In the genomic region with DNA sequence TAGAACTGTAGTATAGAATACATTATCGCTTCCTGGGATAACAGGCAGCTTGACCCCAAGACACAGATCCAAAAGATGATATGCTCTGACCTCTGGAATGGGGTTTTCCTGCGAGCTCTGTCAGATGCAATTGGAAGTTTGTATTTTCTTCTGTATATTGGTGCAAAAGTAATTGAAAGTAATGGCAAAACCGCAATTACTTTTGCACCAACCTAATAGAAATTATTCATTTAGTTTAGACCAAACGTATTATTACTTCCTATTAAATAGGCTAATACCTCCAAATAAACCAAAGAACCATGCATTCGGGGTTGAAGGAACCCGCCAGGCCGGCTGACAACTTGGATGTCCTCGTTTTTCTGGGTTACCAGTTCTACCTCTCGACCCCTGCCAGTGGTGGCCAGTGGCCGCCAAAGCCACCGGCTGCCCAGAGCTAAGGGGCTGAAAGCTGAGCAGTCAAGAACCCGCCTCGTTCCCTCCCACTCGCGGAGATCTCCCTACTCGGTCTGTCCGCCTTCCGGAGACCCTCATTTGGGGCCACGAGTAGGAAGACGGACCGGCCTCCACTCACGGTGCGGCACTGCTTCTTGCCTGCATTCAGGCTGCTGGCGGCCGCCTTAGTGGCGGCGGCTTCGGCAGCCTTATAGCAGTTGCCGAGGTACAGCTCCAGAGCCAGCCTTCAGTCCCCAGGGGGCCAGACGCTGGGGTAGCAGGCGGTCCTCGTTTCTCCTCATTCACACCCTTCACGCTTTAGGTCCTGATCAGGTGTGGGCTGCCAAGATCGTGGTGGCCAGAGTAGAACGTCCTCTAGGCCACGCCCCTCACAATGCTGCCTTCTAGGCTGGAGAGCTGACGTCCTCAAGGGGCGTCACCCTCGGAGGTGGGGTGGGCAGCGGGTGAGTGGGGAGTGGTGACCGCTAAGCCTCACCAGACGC, we compare ENCODE assay signal across 8 cellular contexts.
DNase-seq lines count a peak whose midpoint lies in the region; ATAC-seq and TF ChIP-seq lines count a peak whose summit lies in the region.

No MANE protein-coding gene starts in this region.

- H3K4me1 ChIP-seq in left lung, result no peaks in the 10 kb centered on the region
- H3K4me1 ChIP-seq in testis, result no peaks in the 10 kb centered on the region

- no peaks in the 10 kb centered on the region for H3K4me1 Mint-ChIP-seq in central memory CD8-positive, alpha-beta T cell

- TF ChIP-seq POLR2A in testis (IDR thresholded peaks at IDR 0.05), result no peak

- peaks cover 2% of the 10 kb centered on the region for H3K36me3 Mint-ChIP-seq in central memory CD8-positive, alpha-beta T cell (ENCODE audit: insufficient read depth)

- H3K27me3 Mint-ChIP-seq in central memory CD8-positive, alpha-beta T cell, result peaks cover 11% of the 10 kb centered on the region

- peak overlapping the region; percentile 41 for H3K4me3 Mint-ChIP-seq in central memory CD8-positive, alpha-beta T cell

- H3K9me3 ChIP-seq in left lung, result no peaks in the 10 kb centered on the region
- H3K9me3 ChIP-seq in testis, result no peaks in the 10 kb centered on the region

- H3K27me3 ChIP-seq in left lung, result peaks cover 0 to 11% of the 10 kb centered on the region in 2 donors
- no peaks in the 10 kb centered on the region for H3K27me3 ChIP-seq in testis

- H3K4me3 ChIP-seq in left lung (no peak overlapping the region), testis (peak overlapping the region; percentile 21 to 38)

- H3K36me3 ChIP-seq in left lung (no peaks in the 10 kb centered on the region), testis (ENCODE audit: low read depth, missing control alignments) (no peaks in the 10 kb centered on the region)

- TF ChIP-seq CTCF in left lung (IDR thresholded peaks at IDR 0.05) (no peak), testis (IDR thresholded peaks at IDR 0.05) (no peak)

- H3K27ac ChIP-seq in left lung (no peak overlapping the region), testis (no peak overlapping the region)

- no peaks in the 10 kb centered on the region for H3K9me3 Mint-ChIP-seq in central memory CD8-positive, alpha-beta T cell

- H3K27ac Mint-ChIP-seq in central memory CD8-positive, alpha-beta T cell (ENCODE audit: low read depth), result no peak overlapping the region

- DNase-seq in EL (peak; percentile 11), NCI-H2196 (lab: John Stamatoyannopoulos, UW; ENCODE audit: unreplicated experiment) (peak; percentile 62), left lung (no peak), testis (peak; percentile 77), kidney glomerular epithelial cell (lab: John Stamatoyannopoulos, UW) (no peak)
- DNase-seq in central memory CD8-positive, alpha-beta T cell (ENCODE audit: low spot score in 2 of 2), result no peak

- no peak for ATAC-seq in central memory CD8-positive, alpha-beta T cell (replicated peaks; ENCODE audit: extremely low read depth, poor library complexity, severe bottlenecking)
- ATAC-seq in left lung (peak; percentile 71), HG03457 (IDR thresholded peaks at IDR 0.05; ENCODE audit: unreplicated experiment) (no peak), HG02678 (IDR thresholded peaks at IDR 0.05; ENCODE audit: unreplicated experiment) (no peak)

- WGBS in testis, 2 donors, result 22 to 45% methylated on average over 7 to 22 of the region's 42 CpGs

- intact Hi-C loops in left lung (cut with DNase I), result no loop called here
- intact Hi-C loops in testis (cut with DNase I; ENCODE audit: low total_unique reads), result no loop called here

Comparison
In these comparisons a context has a peak if more than half of its experiments do, and no peak if none do; other contexts are left out.
1. DNase-seq: peak in EL (single experiment), NCI-H2196 (single experiment) and testis (single experiment); none in central memory CD8-positive, alpha-beta T cell (0 of 2), left lung (0 of 2) and kidney glomerular epithelial cell (single experiment).
2. H3K4me3 ChIP-seq: peak in testis (2 of 2); none in left lung (0 of 2).